ENCODE assay signal across 9 cellular contexts in the genomic region with DNA sequence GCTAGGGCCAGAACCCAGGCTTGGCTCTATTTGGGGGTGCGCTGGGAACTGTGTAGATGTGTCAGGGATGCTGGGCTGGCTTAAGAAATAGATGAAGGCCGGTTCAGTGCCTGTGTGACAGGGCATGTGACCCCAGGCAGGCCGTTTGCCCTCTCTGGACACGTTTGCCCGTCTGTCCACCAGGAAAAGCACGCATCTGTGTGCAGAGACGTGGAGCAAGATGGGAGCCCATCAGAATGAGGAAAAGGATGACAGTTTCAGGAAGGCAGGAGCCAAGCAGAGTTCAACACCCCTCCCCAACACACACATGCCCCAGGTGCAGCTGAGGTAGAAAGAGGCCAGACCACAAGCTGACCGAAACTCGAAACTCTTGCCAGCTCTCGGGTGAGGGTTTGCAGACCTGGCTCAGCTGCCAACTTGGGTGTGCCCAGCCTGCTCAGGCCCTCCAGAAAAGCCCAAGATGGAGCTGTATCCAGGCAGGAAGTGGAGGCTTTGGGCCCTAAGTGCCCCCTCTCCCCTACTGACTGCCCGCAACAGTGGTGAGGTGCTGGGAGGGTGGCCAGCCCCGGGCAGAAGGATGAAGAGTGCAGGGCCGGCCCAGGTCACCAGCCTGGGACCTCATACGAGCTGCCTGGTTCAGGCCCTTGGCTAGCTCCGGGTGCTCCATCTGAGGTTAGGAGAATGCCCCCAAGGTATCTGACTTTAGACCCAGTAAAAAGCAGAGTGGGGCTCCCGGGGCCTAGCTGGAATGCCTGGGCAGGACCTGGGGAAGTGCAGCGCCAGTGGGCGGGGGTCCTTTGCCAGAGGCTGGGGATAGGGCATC. TPM values are rescaled to one million over a fixed set of nuclear protein-coding genes. Genes with fewer than 3 reads are reported as not detected.
DNase-seq lines count a peak whose midpoint lies in the region; ATAC-seq and TF ChIP-seq lines count a peak whose summit lies in the region.
"Had no signal": no experiment of that assay in that cellular context is flagged by ENCODE, and none has a peak within 500 bp of the region (broad histone marks: within the 10 kb centered on the region; RNA-seq: fewer than 3 reads in every experiment).

No MANE protein-coding gene starts in this region.

- no peak overlapping the region for H3K4me3 Mint-ChIP-seq in activated T-cell treated with anti-CD3 and anti-CD28 coated beads, Interleukin-2, amount 50 U/mL, for 24 hours
- H3K4me3 Mint-ChIP-seq in naive thymus-derived CD8-positive, alpha-beta T cell, result no peak overlapping the region

- peak overlapping the region; percentile 45 to 62 for H3K9ac ChIP-seq in colonic mucosa (ENCODE audit: low read depth in 2 of 2, low read length in 2 of 2)

- in situ Hi-C loops in gastrocnemius medialis (cut with MboI; ENCODE audit: low sequenced_read_pairs in 4 of 4), result loop anchor here (5.0 to 25.0 kb wide), 3 partner anchors 111 to 326 kb away; no protein-coding TSS in a partner anchor

- no peaks in the 10 kb centered on the region for H3K9me3 Mint-ChIP-seq in activated T-cell treated with anti-CD3 and anti-CD28 coated beads, Interleukin-2, amount 50 U/mL, for 24 hours
- H3K9me3 Mint-ChIP-seq in naive thymus-derived CD8-positive, alpha-beta T cell, result no peaks in the 10 kb centered on the region

- intact Hi-C loops in colonic mucosa (cut with DNase I) (loop anchor here (2.0 kb wide), 1 partner anchor 114 kb away; no protein-coding TSS in a partner anchor), gastrocnemius medialis (cut with DNase I; ENCODE audit: low total_unique reads) (loop anchor here (5.0 to 10.0 kb wide), 2 partner anchors 311 to 464 kb away; no protein-coding TSS in a partner anchor)

- no peak for TF ChIP-seq EP300 in tibial nerve (IDR thresholded peaks at IDR 0.05)

- TF ChIP-seq CTCF in colonic mucosa (IDR thresholded peaks at IDR 0.05), result peak; percentile 34
- peak in 1 of 5 experiments; percentile 6 for TF ChIP-seq CTCF in gastrocnemius medialis (IDR thresholded peaks at IDR 0.05 in 4 of 5, conservative IDR thresholded peaks at IDR 0.05 in 1 of 5)
- peak in 2 of 5 experiments; percentile 6 to 23 for TF ChIP-seq CTCF in tibial nerve (IDR thresholded peaks at IDR 0.05)

- H3K27me3 ChIP-seq in colonic mucosa, result no peaks in the 10 kb centered on the region
- H3K27me3 ChIP-seq in gastrocnemius medialis, result no peaks in the 10 kb centered on the region
- no peaks in the 10 kb centered on the region for H3K27me3 ChIP-seq in tibial nerve
- H3K27me3 ChIP-seq: neutrophil had no signal

- no peaks in the 10 kb centered on the region for H3K27me3 Mint-ChIP-seq in activated T-cell treated with anti-CD3 and anti-CD28 coated beads, Interleukin-2, amount 50 U/mL, for 24 hours
- peaks cover 0 to 7% (median 2%) of the 10 kb centered on the region in 5 donors for H3K27me3 Mint-ChIP-seq in naive thymus-derived CD8-positive, alpha-beta T cell

- no peak overlapping the region for H3K4me3 ChIP-seq in colonic mucosa
- no peak overlapping the region for H3K4me3 ChIP-seq in gastrocnemius medialis
- no peak overlapping the region for H3K4me3 ChIP-seq in tibial nerve

- H3K4me1 Mint-ChIP-seq in activated T-cell treated with anti-CD3 and anti-CD28 coated beads, Interleukin-2, amount 50 U/mL, for 24 hours (ENCODE audit: low read depth), result no peaks in the 10 kb centered on the region
- H3K4me1 Mint-ChIP-seq in naive thymus-derived CD8-positive, alpha-beta T cell, result no peaks in the 10 kb centered on the region

- WGBS in tibial nerve, 2 donors, result 60 to 64% methylated on average over 14 to 17 of the region's 18 CpGs

- H3K36me3 ChIP-seq in colonic mucosa, result no peaks in the 10 kb centered on the region
- no peaks in the 10 kb centered on the region for H3K36me3 ChIP-seq in gastrocnemius medialis
- H3K36me3 ChIP-seq in tibial nerve, result no peaks in the 10 kb centered on the region
- H3K36me3 ChIP-seq: neutrophil had no signal

- TF ChIP-seq POLR2A in gastrocnemius medialis (IDR thresholded peaks at IDR 0.05) (no peak), tibial nerve (IDR thresholded peaks at IDR 0.05) (no peak)

- no peak overlapping the region for H3K27ac Mint-ChIP-seq in activated T-cell treated with anti-CD3 and anti-CD28 coated beads, Interleukin-2, amount 50 U/mL, for 24 hours
- H3K27ac Mint-ChIP-seq in naive thymus-derived CD8-positive, alpha-beta T cell, result no peak overlapping the region

- POLR2A ChIA-PET in naive thymus-derived CD8-positive, alpha-beta T cell (lab: Charles Lee), result no interaction called here

- no peaks in the 10 kb centered on the region for H3K36me3 Mint-ChIP-seq in activated T-cell treated with anti-CD3 and anti-CD28 coated beads, Interleukin-2, amount 50 U/mL, for 24 hours (ENCODE audit: low read depth)
- no peaks in the 10 kb centered on the region for H3K36me3 Mint-ChIP-seq in naive thymus-derived CD8-positive, alpha-beta T cell

- peaks cover 12% of the 10 kb centered on the region for H3K4me1 ChIP-seq in colonic mucosa
- H3K4me1 ChIP-seq in gastrocnemius medialis, result peaks cover 2 to 10% of the 10 kb centered on the region in 2 donors
- peaks cover 0 to 8% (median 0%) of the 10 kb centered on the region in 4 donors for H3K4me1 ChIP-seq in tibial nerve

- ATAC-seq in GM19324 (IDR thresholded peaks at IDR 0.05; ENCODE audit: low FRiP score, unreplicated experiment) (peak; percentile 74), HG03469 (IDR thresholded peaks at IDR 0.05; ENCODE audit: unreplicated experiment) (peak; percentile 44), gastrocnemius medialis (peak; percentile 13 to 25), GM21526 (IDR thresholded peaks at IDR 0.05; ENCODE audit: low FRiP score, unreplicated experiment) (no peak)
- no peak for ATAC-seq in naive thymus-derived CD8-positive, alpha-beta T cell

- DNase-seq in colonic mucosa (no peak), gastrocnemius medialis (no peak), tibial nerve (ENCODE audit: low spot score in 2 of 2) (no peak)
- no peak for DNase-seq in activated T-cell treated with anti-CD3 and anti-CD28 coated beads, Interleukin-2, amount 50 U/mL, for 24 hours
- no peak for DNase-seq in naive thymus-derived CD8-positive, alpha-beta T cell

- H3K27ac ChIP-seq in colonic mucosa (peak overlapping the region; percentile 65), gastrocnemius medialis (no peak overlapping the region), tibial nerve (peak overlapping the region in 1 of 4 donors; percentile 27)
- H3K27ac ChIP-seq: neutrophil had no signal

- H3K9me3 ChIP-seq in colonic mucosa (no peaks in the 10 kb centered on the region), gastrocnemius medialis (no peaks in the 10 kb centered on the region), tibial nerve (no peaks in the 10 kb centered on the region)
- H3K9me3 ChIP-seq: neutrophil had no signal

RNA-seq across cellular contexts. Expression of a gene that starts 10.2 kb away (rescaled TPM):
- total RNA-seq in colonic mucosa, result 10 to 100 TPM; 10.5 to 11.1 TPM
- total RNA-seq in gastrocnemius medialis, result 10 to 100 TPM in 1 of 4 donors, 1 to 10 TPM in 3; 5.3 to 12.6 (median 6.1) TPM
- total RNA-seq in tibial nerve, result 10 to 100 TPM in 1 of 4 donors, 1 to 10 TPM in 3; 3.5 to 10.5 (median 6.2) TPM
- under 1 TPM; 0.26 to 0.27 TPM for total RNA-seq in naive thymus-derived CD8-positive, alpha-beta T cell
- polyA plus RNA-seq in naive thymus-derived CD8-positive, alpha-beta T cell, result under 1 TPM; 0.06 to 0.81 (median 0.50) TPM

RNA-seq across cellular contexts. Expression of a gene that starts 14.9 kb away (rescaled TPM):
- 1 to 10 TPM in 1 of 2 donors, under 1 TPM in 1; 0.45 to 5.4 TPM for total RNA-seq in colonic mucosa
- not detected for total RNA-seq in gastrocnemius medialis
- 1 to 10 TPM in 1 of 4 donors, not detected in 3; 1.5 TPM for total RNA-seq in tibial nerve
- not detected for total RNA-seq in naive thymus-derived CD8-positive, alpha-beta T cell
- not detected for polyA plus RNA-seq in naive thymus-derived CD8-positive, alpha-beta T cell

RNA-seq across cellular contexts. Expression of a gene that starts 53.4 kb away (rescaled TPM):
- total RNA-seq in colonic mucosa (100 to 1,000 TPM; 216 to 567 TPM), gastrocnemius medialis (1 to 10 TPM; 3.4 to 7.6 (median 5.1) TPM), tibial nerve (10 to 100 TPM; 47.2 to 79.2 (median 72.1) TPM)
- total RNA-seq in naive thymus-derived CD8-positive, alpha-beta T cell, result 1 to 10 TPM in 1 of 2 experiments, under 1 TPM in 1; 0.88 to 1.1 TPM
- under 1 TPM in 1 of 3 donors, not detected in 2; 0.06 TPM for polyA plus RNA-seq in naive thymus-derived CD8-positive, alpha-beta T cell

Comparison
In these comparisons a context has a peak if more than half of its experiments do, and no peak if none do; other contexts are left out.
1. ATAC-seq: peak in GM19324 (single experiment), HG03469 (single experiment) and gastrocnemius medialis (2 of 2); none in GM21526 (single experiment) and naive thymus-derived CD8-positive, alpha-beta T cell (0 of 2).
2. RNA of a gene that starts 53.4 kb away (total RNA-seq): 216 to 567 TPM in colonic mucosa and 47.2 to 79.2 TPM in tibial nerve; 3.4 to 7.6 TPM in gastrocnemius medialis and 0.88 to 1.1 TPM in naive thymus-derived CD8-positive, alpha-beta T cell; every median in the first group is over 4 times any median in the second.